Comparison of ENCODE assay signal across 8 cellular contexts in genomic region chr5:135887447-135887864, GRCh38. TPM values are rescaled to one million over a fixed set of nuclear protein-coding genes. Genes with fewer than 3 reads are reported as not detected.
DNase-seq lines count a peak whose midpoint lies in the region; ATAC-seq, FAIRE-seq and TF ChIP-seq lines count a peak whose summit lies in the region.

No MANE protein-coding gene starts in this region.

- peak in 2 of 3 donors; percentile 68 to 80 for TF ChIP-seq CTCF in breast epithelium (IDR thresholded peaks at IDR 0.05)
- peak; percentile 87 for TF ChIP-seq CTCF in kidney (IDR thresholded peaks at IDR 0.05; ENCODE audit: borderline replicate concordance, extremely low read depth, insufficient read depth)

- H3K27ac ChIP-seq in breast epithelium (no peak overlapping the region), kidney (ENCODE audit: low read depth in 2 of 2, low read length in 2 of 2) (no peak overlapping the region)

- intact Hi-C loops in breast epithelium (cut with DNase I; ENCODE audit: low total_unique reads) (loop anchor here (5.0 kb wide), 1 partner anchor 480 kb away; no protein-coding TSS in a partner anchor), kidney (cut with DNase I) (no loop called here)

- FAIRE-seq in A204.1 (lab: Jason Lieb, UNC) (peak; percentile 25), GM18507 (lab: Jason Lieb, UNC) (peak; percentile 88), kidney (lab: Jason Lieb, UNC) (peak; percentile 17)

- H3K4me1 ChIP-seq in breast epithelium (no peaks in the 10 kb centered on the region), kidney (ENCODE audit: control insufficient read depth in 1 of 2, insufficient read depth in 1 of 2, low read depth in 1 of 2, low read length in 2 of 2) (peaks cover 0 to 2% of the 10 kb centered on the region in 2 donors)

- peaks cover 0 to 10% of the 10 kb centered on the region in 2 donors for H3K27me3 ChIP-seq in breast epithelium

- ATAC-seq in HG02970 (IDR thresholded peaks at IDR 0.05; ENCODE audit: low FRiP score, unreplicated experiment) = peak; percentile 90

- no peak overlapping the region for H3K4me3 ChIP-seq in breast epithelium
- no peak overlapping the region for H3K4me3 ChIP-seq in kidney (ENCODE audit: low read length in 2 of 2)

- TF ChIP-seq POLR2A in breast epithelium (IDR thresholded peaks at IDR 0.05) = no peak

- peak; percentile 59 for DNase-seq in GM18507 (ENCODE audit: extremely low spot score, insufficient read length, low read depth)
- DNase-seq in NCI-H2029 treated with DMSO at 0.1 percent for 48 hours (lab: John Stamatoyannopoulos, UW) = peak; percentile 54
- DNase-seq in UCSD-AML1 (lab: John Stamatoyannopoulos, UW; ENCODE audit: unreplicated experiment) = peak; percentile 49
- peak in 1 of 2 donors; percentile 23 for DNase-seq in breast epithelium (ENCODE audit: low spot score in 2 of 2)
- no peak for DNase-seq in kidney
- DNase-seq in stimulated activated CD4-positive, alpha-beta T cell treated with anti-CD3 and anti-CD28 coated beads, Interleukin-2, amount 100 ng/mL, for 48 hours = peak; percentile 58 to 61

- H3K9me3 ChIP-seq in breast epithelium (no peaks in the 10 kb centered on the region), kidney (ENCODE audit: control insufficient read depth in 1 of 2, low read length in 2 of 2) (no peaks in the 10 kb centered on the region)

- H3K9ac ChIP-seq in kidney (ENCODE audit: low read length in 2 of 2) = no peak overlapping the region

- no peaks in the 10 kb centered on the region for H3K36me3 ChIP-seq in breast epithelium
- no peaks in the 10 kb centered on the region for H3K36me3 ChIP-seq in kidney (ENCODE audit: control insufficient read depth in 1 of 2, insufficient read depth in 2 of 2, low read length in 2 of 2)

RNA-seq across cellular contexts. Expression of gene IL9, which starts 8.2 kb away (rescaled TPM):
- not detected for total RNA-seq in breast epithelium
- total RNA-seq in kidney = not detected
- polyA plus RNA-seq in kidney (ENCODE audit: insufficient read depth, low read depth, low replicate concordance) = not detected

RNA-seq across cellular contexts. Expression of gene SLC25A48, which starts 53.0 kb away (rescaled TPM):
- 1 to 10 TPM in 2 of 3 donors, under 1 TPM in 1; 0.33 to 6.2 (median 1.8) TPM for total RNA-seq in breast epithelium
- total RNA-seq in kidney = 1.7 TPM
- polyA plus RNA-seq in kidney (ENCODE audit: insufficient read depth, low read depth, low replicate concordance) = 10.4 TPM
